1 cellular context compared by ENCODE assay signal in the genomic region with DNA sequence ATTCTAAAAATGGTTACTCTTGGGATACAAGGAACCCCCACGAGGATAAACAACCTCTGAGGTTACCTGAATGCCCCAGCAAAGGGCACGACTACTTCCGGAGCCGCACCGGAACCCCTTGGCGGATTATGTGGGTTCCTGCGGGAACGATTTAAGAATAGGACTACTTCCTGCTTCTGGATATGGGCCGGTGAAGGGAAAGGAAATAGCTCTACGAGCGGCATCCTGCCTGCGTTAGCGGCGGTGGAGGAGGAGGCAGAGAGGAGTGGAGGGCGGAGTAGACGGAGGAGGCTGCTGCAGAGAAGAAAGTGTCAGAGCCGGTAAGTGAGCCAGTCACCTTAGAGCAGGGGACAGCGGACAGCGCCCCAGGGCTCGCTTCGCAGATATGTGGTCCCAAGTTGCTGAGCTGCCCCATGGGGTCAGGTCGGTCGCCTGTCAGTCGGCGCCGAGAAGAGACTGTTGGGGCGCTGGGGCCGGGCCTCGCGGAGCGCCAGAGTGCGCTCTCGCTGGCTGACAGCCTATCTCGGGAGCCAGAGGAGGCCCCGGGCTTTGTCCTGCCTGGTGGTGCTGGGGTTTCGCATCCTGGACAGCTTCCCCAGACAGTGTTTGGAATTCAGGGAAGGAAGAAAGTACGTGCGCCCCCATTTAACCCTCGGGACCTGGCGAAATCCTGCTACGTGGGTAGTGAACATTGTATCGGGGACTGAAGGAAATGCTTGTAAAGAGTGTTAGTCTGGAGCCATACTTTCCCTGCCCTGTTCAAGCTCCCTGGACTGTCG.
A peak's percentile ranks its signal among the peaks of the same experiment; 100 is the strongest.
TF ChIP-seq lines count a peak whose summit lies in the region.

A gene with protein sequence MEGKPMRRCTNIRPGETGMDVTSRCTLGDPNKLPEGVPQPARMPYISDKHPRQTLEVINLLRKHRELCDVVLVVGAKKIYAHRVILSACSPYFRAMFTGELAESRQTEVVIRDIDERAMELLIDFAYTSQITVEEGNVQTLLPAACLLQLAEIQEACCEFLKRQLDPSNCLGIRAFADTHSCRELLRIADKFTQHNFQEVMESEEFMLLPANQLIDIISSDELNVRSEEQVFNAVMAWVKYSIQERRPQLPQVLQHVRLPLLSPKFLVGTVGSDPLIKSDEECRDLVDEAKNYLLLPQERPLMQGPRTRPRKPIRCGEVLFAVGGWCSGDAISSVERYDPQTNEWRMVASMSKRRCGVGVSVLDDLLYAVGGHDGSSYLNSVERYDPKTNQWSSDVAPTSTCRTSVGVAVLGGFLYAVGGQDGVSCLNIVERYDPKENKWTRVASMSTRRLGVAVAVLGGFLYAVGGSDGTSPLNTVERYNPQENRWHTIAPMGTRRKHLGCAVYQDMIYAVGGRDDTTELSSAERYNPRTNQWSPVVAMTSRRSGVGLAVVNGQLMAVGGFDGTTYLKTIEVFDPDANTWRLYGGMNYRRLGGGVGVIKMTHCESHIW (plus strand): TSS at position 223 of the 779 bp plus-strand sequence. CDS start 1,063 bp downstream, outside the sequence.

TF ChIP-seq in HepG2, 621 proteins besides CTCF, POLR2A, EP300 and RAD21 (continued from another document and continues in another):
- TF ChIP-seq, protein P1, sequence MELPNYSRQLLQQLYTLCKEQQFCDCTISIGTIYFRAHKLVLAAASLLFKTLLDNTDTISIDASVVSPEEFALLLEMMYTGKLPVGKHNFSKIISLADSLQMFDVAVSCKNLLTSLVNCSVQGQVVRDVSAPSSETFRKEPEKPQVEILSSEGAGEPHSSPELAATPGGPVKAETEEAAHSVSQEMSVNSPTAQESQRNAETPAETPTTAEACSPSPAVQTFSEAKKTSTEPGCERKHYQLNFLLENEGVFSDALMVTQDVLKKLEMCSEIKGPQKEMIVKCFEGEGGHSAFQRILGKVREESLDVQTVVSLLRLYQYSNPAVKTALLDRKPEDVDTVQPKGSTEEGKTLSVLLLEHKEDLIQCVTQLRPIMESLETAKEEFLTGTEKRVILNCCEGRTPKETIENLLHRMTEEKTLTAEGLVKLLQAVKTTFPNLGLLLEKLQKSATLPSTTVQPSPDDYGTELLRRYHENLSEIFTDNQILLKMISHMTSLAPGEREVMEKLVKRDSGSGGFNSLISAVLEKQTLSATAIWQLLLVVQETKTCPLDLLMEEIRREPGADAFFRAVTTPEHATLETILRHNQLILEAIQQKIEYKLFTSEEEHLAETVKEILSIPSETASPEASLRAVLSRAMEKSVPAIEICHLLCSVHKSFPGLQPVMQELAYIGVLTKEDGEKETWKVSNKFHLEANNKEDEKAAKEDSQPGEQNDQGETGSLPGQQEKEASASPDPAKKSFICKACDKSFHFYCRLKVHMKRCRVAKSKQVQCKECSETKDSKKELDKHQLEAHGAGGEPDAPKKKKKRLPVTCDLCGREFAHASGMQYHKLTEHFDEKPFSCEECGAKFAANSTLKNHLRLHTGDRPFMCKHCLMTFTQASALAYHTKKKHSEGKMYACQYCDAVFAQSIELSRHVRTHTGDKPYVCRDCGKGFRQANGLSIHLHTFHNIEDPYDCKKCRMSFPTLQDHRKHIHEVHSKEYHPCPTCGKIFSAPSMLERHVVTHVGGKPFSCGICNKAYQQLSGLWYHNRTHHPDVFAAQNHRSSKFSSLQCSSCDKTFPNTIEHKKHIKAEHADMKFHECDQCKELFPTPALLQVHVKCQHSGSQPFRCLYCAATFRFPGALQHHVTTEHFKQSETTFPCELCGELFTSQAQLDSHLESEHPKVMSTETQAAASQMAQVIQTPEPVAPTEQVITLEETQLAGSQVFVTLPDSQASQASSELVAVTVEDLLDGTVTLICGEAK (IDR thresholded peaks at IDR 0.05), result peak; percentile 97
- TF ChIP-seq, protein P1 (CRISPR knock-in tag; IDR thresholded peaks at IDR 0.05), result peak; percentile 78
- TF ChIP-seq CREM (IDR thresholded peaks at IDR 0.05), result peak; percentile 76
- no peak for TF ChIP-seq CREM (CRISPR knock-in tag; IDR thresholded peaks at IDR 0.05)
- TF ChIP-seq, protein P2, sequence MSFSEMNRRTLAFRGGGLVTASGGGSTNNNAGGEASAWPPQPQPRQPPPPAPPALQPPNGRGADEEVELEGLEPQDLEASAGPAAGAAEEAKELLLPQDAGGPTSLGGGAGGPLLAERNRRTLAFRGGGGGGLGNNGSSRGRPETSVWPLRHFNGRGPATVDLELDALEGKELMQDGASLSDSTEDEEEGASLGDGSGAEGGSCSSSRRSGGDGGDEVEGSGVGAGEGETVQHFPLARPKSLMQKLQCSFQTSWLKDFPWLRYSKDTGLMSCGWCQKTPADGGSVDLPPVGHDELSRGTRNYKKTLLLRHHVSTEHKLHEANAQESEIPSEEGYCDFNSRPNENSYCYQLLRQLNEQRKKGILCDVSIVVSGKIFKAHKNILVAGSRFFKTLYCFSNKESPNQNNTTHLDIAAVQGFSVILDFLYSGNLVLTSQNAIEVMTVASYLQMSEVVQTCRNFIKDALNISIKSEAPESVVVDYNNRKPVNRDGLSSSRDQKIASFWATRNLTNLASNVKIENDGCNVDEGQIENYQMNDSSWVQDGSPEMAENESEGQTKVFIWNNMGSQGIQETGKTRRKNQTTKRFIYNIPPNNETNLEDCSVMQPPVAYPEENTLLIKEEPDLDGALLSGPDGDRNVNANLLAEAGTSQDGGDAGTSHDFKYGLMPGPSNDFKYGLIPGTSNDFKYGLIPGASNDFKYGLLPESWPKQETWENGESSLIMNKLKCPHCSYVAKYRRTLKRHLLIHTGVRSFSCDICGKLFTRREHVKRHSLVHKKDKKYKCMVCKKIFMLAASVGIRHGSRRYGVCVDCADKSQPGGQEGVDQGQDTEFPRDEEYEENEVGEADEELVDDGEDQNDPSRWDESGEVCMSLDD (CRISPR knock-in tag; IDR thresholded peaks at IDR 0.05; ENCODE audit: borderline replicate concordance), result no peak; the same call in 1 of the 2 replicates
- peak; percentile 81; the same call in 1 of the 2 replicates for TF ChIP-seq GTF2F1 (IDR thresholded peaks at IDR 0.05; ENCODE audit: low read length)
- no peak for TF ChIP-seq SMAD1 (CRISPR knock-in tag; IDR thresholded peaks at IDR 0.05; ENCODE audit: borderline replicate concordance, low read depth)
- peak; percentile 86; the same call in 1 of the 2 replicates for TF ChIP-seq SRF (IDR thresholded peaks at IDR 0.05; ENCODE audit: low read depth, low read length)
- TF ChIP-seq ZFAT (CRISPR knock-in tag; conservative IDR thresholded peaks at IDR 0.05), result no peak
- TF ChIP-seq SOX13 (IDR thresholded peaks at IDR 0.05), result no peak
- peak in 1 of 2 experiments; percentile 32; a peak in 2 of 4 replicates for TF ChIP-seq SOX13 (CRISPR knock-in tag; conservative IDR thresholded peaks at IDR 0.05 in 1 of 2, IDR thresholded peaks at IDR 0.05 in 1 of 2)
- TF ChIP-seq CENPT (CRISPR knock-in tag; IDR thresholded peaks at IDR 0.05; ENCODE audit: low read depth), result no peak
- TF ChIP-seq ZC3H4 (CRISPR knock-in tag; IDR thresholded peaks at IDR 0.05; ENCODE audit: borderline replicate concordance), result no peak
- TF ChIP-seq ZNF547 (CRISPR knock-in tag; IDR thresholded peaks at IDR 0.05), result peak; percentile 88; the same call in 1 of the 2 replicates
- peak; percentile 89 for TF ChIP-seq GZF1 (CRISPR knock-in tag; IDR thresholded peaks at IDR 0.05)
- TF ChIP-seq MAF1 (CRISPR knock-in tag; IDR thresholded peaks at IDR 0.05; ENCODE audit: borderline replicate concordance), result no peak
- no peak for TF ChIP-seq SMAD9 (CRISPR knock-in tag; IDR thresholded peaks at IDR 0.05)
- TF ChIP-seq, protein P3, sequence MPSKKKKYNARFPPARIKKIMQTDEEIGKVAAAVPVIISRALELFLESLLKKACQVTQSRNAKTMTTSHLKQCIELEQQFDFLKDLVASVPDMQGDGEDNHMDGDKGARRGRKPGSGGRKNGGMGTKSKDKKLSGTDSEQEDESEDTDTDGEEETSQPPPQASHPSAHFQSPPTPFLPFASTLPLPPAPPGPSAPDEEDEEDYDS (CRISPR knock-in tag; IDR thresholded peaks at IDR 0.05), result peak; percentile 71
- no peak for TF ChIP-seq ZKSCAN1 (IDR thresholded peaks at IDR 0.05; ENCODE audit: low read length)
- TF ChIP-seq ZNF329 (CRISPR knock-in tag; IDR thresholded peaks at IDR 0.05; ENCODE audit: low read depth), result peak; percentile 80; the same call in 1 of the 2 replicates
- no peak for TF ChIP-seq ZNF773 (CRISPR knock-in tag; IDR thresholded peaks at IDR 0.05; ENCODE audit: borderline replicate concordance)
- TF ChIP-seq RCOR2 (CRISPR knock-in tag; IDR thresholded peaks at IDR 0.05), result peak; percentile 46; the same call in 1 of the 2 replicates
- peak; percentile 46; the same call in 1 of the 2 replicates for TF ChIP-seq ZNF841 (CRISPR knock-in tag; IDR thresholded peaks at IDR 0.05; ENCODE audit: borderline replicate concordance)
- TF ChIP-seq NR2C2 (CRISPR knock-in tag; IDR thresholded peaks at IDR 0.05; ENCODE audit: borderline replicate concordance), result peak; percentile 97
- peak; percentile 64; the same call in 1 of the 2 replicates for TF ChIP-seq ZNF350 (CRISPR knock-in tag; IDR thresholded peaks at IDR 0.05; ENCODE audit: borderline replicate concordance, low read depth)
- TF ChIP-seq PHF20 (CRISPR knock-in tag; IDR thresholded peaks at IDR 0.05), result peak; percentile 97
- TF ChIP-seq NFATC3 (CRISPR knock-in tag; IDR thresholded peaks at IDR 0.05), result peak; percentile 47; the same call in 1 of the 2 replicates
- TF ChIP-seq, protein P4, sequence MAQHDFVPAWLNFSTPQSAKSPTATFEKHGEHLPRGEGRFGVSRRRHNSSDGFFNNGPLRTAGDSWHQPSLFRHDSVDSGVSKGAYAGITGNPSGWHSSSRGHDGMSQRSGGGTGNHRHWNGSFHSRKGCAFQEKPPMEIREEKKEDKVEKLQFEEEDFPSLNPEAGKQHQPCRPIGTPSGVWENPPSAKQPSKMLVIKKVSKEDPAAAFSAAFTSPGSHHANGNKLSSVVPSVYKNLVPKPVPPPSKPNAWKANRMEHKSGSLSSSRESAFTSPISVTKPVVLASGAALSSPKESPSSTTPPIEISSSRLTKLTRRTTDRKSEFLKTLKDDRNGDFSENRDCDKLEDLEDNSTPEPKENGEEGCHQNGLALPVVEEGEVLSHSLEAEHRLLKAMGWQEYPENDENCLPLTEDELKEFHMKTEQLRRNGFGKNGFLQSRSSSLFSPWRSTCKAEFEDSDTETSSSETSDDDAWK (CRISPR knock-in tag; IDR thresholded peaks at IDR 0.05), result no peak
- TF ChIP-seq, protein P5, sequence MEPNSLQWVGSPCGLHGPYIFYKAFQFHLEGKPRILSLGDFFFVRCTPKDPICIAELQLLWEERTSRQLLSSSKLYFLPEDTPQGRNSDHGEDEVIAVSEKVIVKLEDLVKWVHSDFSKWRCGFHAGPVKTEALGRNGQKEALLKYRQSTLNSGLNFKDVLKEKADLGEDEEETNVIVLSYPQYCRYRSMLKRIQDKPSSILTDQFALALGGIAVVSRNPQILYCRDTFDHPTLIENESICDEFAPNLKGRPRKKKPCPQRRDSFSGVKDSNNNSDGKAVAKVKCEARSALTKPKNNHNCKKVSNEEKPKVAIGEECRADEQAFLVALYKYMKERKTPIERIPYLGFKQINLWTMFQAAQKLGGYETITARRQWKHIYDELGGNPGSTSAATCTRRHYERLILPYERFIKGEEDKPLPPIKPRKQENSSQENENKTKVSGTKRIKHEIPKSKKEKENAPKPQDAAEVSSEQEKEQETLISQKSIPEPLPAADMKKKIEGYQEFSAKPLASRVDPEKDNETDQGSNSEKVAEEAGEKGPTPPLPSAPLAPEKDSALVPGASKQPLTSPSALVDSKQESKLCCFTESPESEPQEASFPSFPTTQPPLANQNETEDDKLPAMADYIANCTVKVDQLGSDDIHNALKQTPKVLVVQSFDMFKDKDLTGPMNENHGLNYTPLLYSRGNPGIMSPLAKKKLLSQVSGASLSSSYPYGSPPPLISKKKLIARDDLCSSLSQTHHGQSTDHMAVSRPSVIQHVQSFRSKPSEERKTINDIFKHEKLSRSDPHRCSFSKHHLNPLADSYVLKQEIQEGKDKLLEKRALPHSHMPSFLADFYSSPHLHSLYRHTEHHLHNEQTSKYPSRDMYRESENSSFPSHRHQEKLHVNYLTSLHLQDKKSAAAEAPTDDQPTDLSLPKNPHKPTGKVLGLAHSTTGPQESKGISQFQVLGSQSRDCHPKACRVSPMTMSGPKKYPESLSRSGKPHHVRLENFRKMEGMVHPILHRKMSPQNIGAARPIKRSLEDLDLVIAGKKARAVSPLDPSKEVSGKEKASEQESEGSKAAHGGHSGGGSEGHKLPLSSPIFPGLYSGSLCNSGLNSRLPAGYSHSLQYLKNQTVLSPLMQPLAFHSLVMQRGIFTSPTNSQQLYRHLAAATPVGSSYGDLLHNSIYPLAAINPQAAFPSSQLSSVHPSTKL (CRISPR knock-in tag; IDR thresholded peaks at IDR 0.05), result peak; percentile 72
- TF ChIP-seq ZNF557 (CRISPR knock-in tag; IDR thresholded peaks at IDR 0.05), result no peak
- peak; percentile 70 for TF ChIP-seq RBFOX2 (IDR thresholded peaks at IDR 0.05; ENCODE audit: low read depth, low read length)
- TF ChIP-seq BRCA1 (CRISPR knock-in tag; IDR thresholded peaks at IDR 0.05), result no peak
- TF ChIP-seq, protein P6, sequence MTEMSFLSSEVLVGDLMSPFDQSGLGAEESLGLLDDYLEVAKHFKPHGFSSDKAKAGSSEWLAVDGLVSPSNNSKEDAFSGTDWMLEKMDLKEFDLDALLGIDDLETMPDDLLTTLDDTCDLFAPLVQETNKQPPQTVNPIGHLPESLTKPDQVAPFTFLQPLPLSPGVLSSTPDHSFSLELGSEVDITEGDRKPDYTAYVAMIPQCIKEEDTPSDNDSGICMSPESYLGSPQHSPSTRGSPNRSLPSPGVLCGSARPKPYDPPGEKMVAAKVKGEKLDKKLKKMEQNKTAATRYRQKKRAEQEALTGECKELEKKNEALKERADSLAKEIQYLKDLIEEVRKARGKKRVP (CRISPR knock-in tag; IDR thresholded peaks at IDR 0.05), result 0 out of 4 replicates have a peak, but pooled peaks of 1 of the 2 experiments have one; percentile 43
